Comparison of ENCODE assay signal across 20 cellular contexts in genomic region chr4:105714932-105715331, GRCh38. TPM values are rescaled to one million over a fixed set of nuclear protein-coding genes. Genes with fewer than 3 reads are reported as not detected.
DNase-seq lines count a peak whose midpoint lies in the region; ATAC-seq, FAIRE-seq and TF ChIP-seq lines count a peak whose summit lies in the region.
"Had no signal": no experiment of that assay in that cellular context is flagged by ENCODE, and none has a peak within 500 bp of the region (broad histone marks: within the 10 kb centered on the region; RNA-seq: fewer than 3 reads in every experiment).

No MANE protein-coding gene starts in this region.

- no peak for TF ChIP-seq POLR2A in GM12891 (IDR thresholded peaks at IDR 0.05; ENCODE audit: low read depth, low read length)

- H3F3A ChIP-seq in SU-DHL-6 (ENCODE audit: insufficient read depth) (no peaks in the 10 kb centered on the region), neural progenitor cell (ENCODE audit: low read depth) (no peaks in the 10 kb centered on the region)

- peaks cover 5% of the 10 kb centered on the region for H3K36me3 Mint-ChIP-seq in neural progenitor cell
- peaks cover 10% of the 10 kb centered on the region for H3K36me3 Mint-ChIP-seq in CD4-positive, alpha-beta T cell (ENCODE audit: low read depth)
- H3K36me3 Mint-ChIP-seq: activated naive CD8-positive, alpha-beta T cell had no signal

- POLR2A ChIA-PET in CD4-positive, alpha-beta T cell (lab: Charles Lee) = interaction anchor here (1.0 kb wide), 1 partner anchor 241 kb away, joined by 3 read pairs; the partner anchor contains the start of gene PPA2

- H3K9me1 ChIP-seq in keratinocyte (ENCODE audit: control insufficient read depth, extremely low read depth, insufficient read depth, low read length) = no peaks in the 10 kb centered on the region

- intact Hi-C loops in CD4-positive, alpha-beta T cell (cut with DNase I, micrococcal nuclease) = loop anchor here (2.0 to 10.0 kb wide), 2 partner anchors 570 to 574 kb away; partner anchors contain the start of gene TET2 (in 1 of the 2)

- CTCF ChIA-PET in CD4-positive, alpha-beta T cell (lab: Charles Lee) = interaction anchor here (1.0 kb wide), 1 partner anchor 16 kb away, joined by 3 read pairs; no protein-coding TSS in a partner anchor

- no peaks in the 10 kb centered on the region for H3K9me3 ChIP-seq in BLaER1 treated with 17β-estradiol and CSF1 and Interleukin-3, amounts not matched to agents 10 nM and 100 nM (replicated peaks in 1 of 11)
- H3K9me3 ChIP-seq in SU-DHL-6 (ENCODE audit: insufficient read depth, low read length) = no peaks in the 10 kb centered on the region
- H3K9me3 ChIP-seq in keratinocyte (ENCODE audit: control insufficient read depth, low read depth, low read length) = no peaks in the 10 kb centered on the region
- no peaks in the 10 kb centered on the region for H3K9me3 ChIP-seq in neural progenitor cell (ENCODE audit: low read depth)
- no peaks in the 10 kb centered on the region for H3K9me3 ChIP-seq in CD4-positive, alpha-beta T cell (ENCODE audit: control insufficient read depth, low read length)
- H3K9me3 ChIP-seq: Peyer's patch, tibial nerve had no signal

- DNase-seq in HL-60 (ENCODE audit: low read depth in 1 of 2, low spot score in 1 of 2) (peak in 1 of 2 experiments; percentile 14), keratinocyte (ENCODE audit: low read depth, low spot score) (no peak), GM12891 (ENCODE audit: insufficient read length, low spot score) (no peak), neural progenitor cell (ENCODE audit: low spot score) (no peak), NCI-H2107 treated with DMSO at 0.1 percent for 48 hours (lab: John Stamatoyannopoulos, UW; ENCODE audit: unreplicated experiment) (no peak)
- no peak for DNase-seq in CD4-positive, alpha-beta T cell
- DNase-seq: cerebellar nuclear complex; effector CD4-positive, alpha-beta T cell; NCI-H1930; NCI-H226; Peyer's patch; stimulated activated CD4-positive, alpha-beta T cell treated with anti-CD3 and anti-CD28 coated beads, Interleukin-4, amount 100 ng/mL, for 1 hour; T-helper 17 cell had no signal

- no peak for ATAC-seq in CD4-positive, alpha-beta T cell (ENCODE audit: poor library complexity)
- ATAC-seq: T-helper 17 cell had no signal

- no peaks in the 10 kb centered on the region for H3K27me3 ChIP-seq in BLaER1 treated with 17β-estradiol and CSF1 and Interleukin-3, amounts not matched to agents 10 nM and 100 nM
- H3K27me3 ChIP-seq in HL-60 (ENCODE audit: insufficient read depth, poor library complexity, severe bottlenecking) (no peaks in the 10 kb centered on the region), SU-DHL-6 (ENCODE audit: low read length) (no peaks in the 10 kb centered on the region), keratinocyte (ENCODE audit: control insufficient read depth, extremely low read depth, insufficient read depth, low read length) (no peaks in the 10 kb centered on the region), neural progenitor cell (no peaks in the 10 kb centered on the region)
- no peaks in the 10 kb centered on the region for H3K27me3 ChIP-seq in CD4-positive, alpha-beta T cell (ENCODE audit: control insufficient read depth, insufficient read depth, low read length)
- H3K27me3 ChIP-seq: Peyer's patch, tibial nerve had no signal

- H3K4me2 ChIP-seq in BLaER1 treated with 17β-estradiol and CSF1 and Interleukin-3, amounts not matched to agents 10 nM and 100 nM = peak overlapping the region in 7 of 11 experiments; percentile 41 to 96 (median 61); a peak in 9 of 22 replicates
- H3K4me2 ChIP-seq in SU-DHL-6 (ENCODE audit: low read depth, low read length, poor library complexity, severe bottlenecking) = peak overlapping the region; percentile 89
- no peak overlapping the region for H3K4me2 ChIP-seq in keratinocyte (ENCODE audit: control insufficient read depth, extremely low read depth, insufficient read depth, low read depth, low read length)
- no peak overlapping the region for H3K4me2 ChIP-seq in neural progenitor cell

- H4K20me1 ChIP-seq in BLaER1 treated with 17β-estradiol and CSF1 and Interleukin-3, amounts not matched to agents 10 nM and 100 nM = peaks cover 0 to 11% (median 0%) of the 10 kb centered on the region in 11 experiments; a peak in 5 of 22 replicates
- H4K20me1 ChIP-seq in SU-DHL-6 (ENCODE audit: low read depth, low read length) (no peaks in the 10 kb centered on the region), keratinocyte (ENCODE audit: control insufficient read depth, extremely low read depth, insufficient read depth, low read length) (no peaks in the 10 kb centered on the region), neural progenitor cell (ENCODE audit: low read depth) (no peaks in the 10 kb centered on the region)

- H3K27ac Mint-ChIP-seq in neural progenitor cell = no peak overlapping the region
- no peak overlapping the region for H3K27ac Mint-ChIP-seq in CD4-positive, alpha-beta T cell
- H3K27ac Mint-ChIP-seq: activated naive CD8-positive, alpha-beta T cell; activated T-helper 2 cell treated with anti-CD3 and anti-CD28 coated beads, Interferon-gamma antibody, Interleukin-2, Interleukin-4, amounts not matched to agents 10 μg/mL and 5 μg/mL and 100 μg/mL, durations not matched to agents 14 hours and 24 hours and 36 hours; T-helper 17 cell had no signal

- dilution Hi-C loops in keratinocyte (cut with MboI; ENCODE audit: extremely low pct_ligation_motif_present, low sequenced_read_pairs) = no loop called here

- H3K27ac ChIP-seq in BLaER1 treated with 17β-estradiol and CSF1 and Interleukin-3, amounts not matched to agents 10 nM and 100 nM = peak overlapping the region in 1 of 11 experiments; percentile 32; a peak in 2 of 22 replicates
- peak overlapping the region; percentile 82 for H3K27ac ChIP-seq in HL-60 (replicated peaks)
- H3K27ac ChIP-seq in SU-DHL-6 (ENCODE audit: low read depth, low read length) = peak overlapping the region; percentile 48
- H3K27ac ChIP-seq in keratinocyte (ENCODE audit: control insufficient read depth, insufficient read depth, low read length) = peak overlapping the region; percentile 2
- H3K27ac ChIP-seq in neural progenitor cell = no peak overlapping the region
- H3K27ac ChIP-seq in CD4-positive, alpha-beta T cell (ENCODE audit: low read depth, low read length) = no peak overlapping the region
- H3K27ac ChIP-seq: tibial nerve had no signal

- H3K4me3 ChIP-seq in BLaER1 treated with 17β-estradiol and CSF1 and Interleukin-3, amounts not matched to agents 10 nM and 100 nM = no peak overlapping the region; a peak in 1 of 20 replicates
- H3K4me3 ChIP-seq in HL-60 (replicated peaks; ENCODE audit: insufficient read depth, low read length) = no peak overlapping the region
- no peak overlapping the region for H3K4me3 ChIP-seq in SU-DHL-6 (ENCODE audit: insufficient read depth, low read length, poor library complexity, severe bottlenecking)
- no peak overlapping the region for H3K4me3 ChIP-seq in keratinocyte (ENCODE audit: control insufficient read depth in 2 of 3, extremely low read depth in 1 of 3, insufficient read depth in 2 of 3, low read depth in 1 of 3, low read length in 3 of 3)
- no peak overlapping the region for H3K4me3 ChIP-seq in neural progenitor cell
- H3K4me3 ChIP-seq: lung, Peyer's patch had no signal

- H3K4me1 Mint-ChIP-seq in neural progenitor cell = peaks cover under 1% of the 10 kb centered on the region
- H3K4me1 Mint-ChIP-seq in CD4-positive, alpha-beta T cell (ENCODE audit: low read depth) = no peaks in the 10 kb centered on the region

- H3K9me2 ChIP-seq in SU-DHL-6 (replicated peaks; ENCODE audit: insufficient read depth, low read length) = no peaks in the 10 kb centered on the region

- no peak overlapping the region for H3K4me3 Mint-ChIP-seq in neural progenitor cell
- H3K4me3 Mint-ChIP-seq in CD4-positive, alpha-beta T cell = no peak overlapping the region
- H3K4me3 Mint-ChIP-seq: activated naive CD8-positive, alpha-beta T cell; T-helper 17 cell had no signal

- no peaks in the 10 kb centered on the region for H3K27me3 Mint-ChIP-seq in neural progenitor cell (ENCODE audit: insufficient read depth, low read depth)
- no peaks in the 10 kb centered on the region for H3K27me3 Mint-ChIP-seq in CD4-positive, alpha-beta T cell
- H3K27me3 Mint-ChIP-seq: activated naive CD8-positive, alpha-beta T cell; T-helper 17 cell had no signal

- H2AFZ ChIP-seq in SU-DHL-6 (ENCODE audit: low read depth, low read length, severe bottlenecking) = no peak overlapping the region
- H2AFZ ChIP-seq in keratinocyte (ENCODE audit: control insufficient read depth, low read length) = no peak overlapping the region
- no peak overlapping the region for H2AFZ ChIP-seq in neural progenitor cell (replicated peaks)

- H3K9me3 Mint-ChIP-seq in neural progenitor cell = no peaks in the 10 kb centered on the region
- H3K9me3 Mint-ChIP-seq in CD4-positive, alpha-beta T cell = no peaks in the 10 kb centered on the region
- H3K9me3 Mint-ChIP-seq: activated T-helper 2 cell treated with anti-CD3 and anti-CD28 coated beads, Interferon-gamma antibody, Interleukin-2, Interleukin-4, amounts not matched to agents 10 μg/mL and 5 μg/mL and 100 μg/mL, durations not matched to agents 14 hours and 24 hours and 36 hours had no signal

- peaks cover 5 to 22% (median 18%) of the 10 kb centered on the region in 10 experiments; a peak in 18 of 20 replicates for H3K4me1 ChIP-seq in BLaER1 treated with 17β-estradiol and CSF1 and Interleukin-3, amounts not matched to agents 10 nM and 100 nM
- peaks cover 22% of the 10 kb centered on the region for H3K4me1 ChIP-seq in keratinocyte (ENCODE audit: control insufficient read depth, extremely low read depth, insufficient read depth, low read length)
- peaks cover 10% of the 10 kb centered on the region for H3K4me1 ChIP-seq in neural progenitor cell

- TF ChIP-seq CTCF in HL-60 (IDR thresholded peaks at IDR 0.05; ENCODE audit: insufficient read depth, low read length) (no peak), SU-DHL-6 (IDR thresholded peaks at IDR 0.05; ENCODE audit: insufficient read depth, low read length, poor library complexity, severe bottlenecking) (no peak), keratinocyte (optimal IDR thresholded peaks at IDR 0.05 in 1 of 3, IDR thresholded peaks at IDR 0.05 in 1 of 3, conservative IDR thresholded peaks at IDR 0.05 in 1 of 3; ENCODE audit: extremely low read depth in 1 of 3, insufficient read depth in 2 of 3, low read length in 3 of 3) (no peak), neural progenitor cell (IDR thresholded peaks at IDR 0.05) (no peak)
- TF ChIP-seq CTCF in CD4-positive, alpha-beta T cell (IDR thresholded peaks at IDR 0.05) = no peak

- FAIRE-seq in keratinocyte (lab: Jason Lieb, UNC) (no peak), GM12891 (lab: Jason Lieb, UNC) (no peak)
- FAIRE-seq: H54 had no signal

- H3K79me2 ChIP-seq in SU-DHL-6 (ENCODE audit: insufficient read depth, low read length) (0 out of 2 replicates have a peak, but pooled peaks cover 8% of the 10 kb centered on the region), keratinocyte (ENCODE audit: control insufficient read depth, insufficient read depth, low read length) (peaks cover 39% of the 10 kb centered on the region), neural progenitor cell (ENCODE audit: low read depth) (peaks cover 73% of the 10 kb centered on the region)

- peak overlapping the region in 3 of 11 experiments; percentile 6 to 21 (median 11); a peak in 3 of 22 replicates for H3K9ac ChIP-seq in BLaER1 treated with 17β-estradiol and CSF1 and Interleukin-3, amounts not matched to agents 10 nM and 100 nM
- 0 out of 2 replicates have a peak overlapping the region, but pooled peaks have one; percentile 8 for H3K9ac ChIP-seq in SU-DHL-6 (ENCODE audit: low read length)
- H3K9ac ChIP-seq in keratinocyte (ENCODE audit: control insufficient read depth, extremely low read depth, insufficient read depth, low read length) = no peak overlapping the region
- no peak overlapping the region for H3K9ac ChIP-seq in neural progenitor cell

- H3K36me3 ChIP-seq in BLaER1 treated with 17β-estradiol and CSF1 and Interleukin-3, amounts not matched to agents 10 nM and 100 nM = peaks cover 10 to 25% (median 16%) of the 10 kb centered on the region in 11 experiments; a peak in 20 of 22 replicates
- H3K36me3 ChIP-seq in SU-DHL-6 (ENCODE audit: low read length) (no peaks in the 10 kb centered on the region), keratinocyte (ENCODE audit: control insufficient read depth in 2 of 2, extremely low read depth in 1 of 2, insufficient read depth in 2 of 2, low read length in 2 of 2) (peaks cover 0 to 5% of the 10 kb centered on the region in 2 experiments), neural progenitor cell (no peaks in the 10 kb centered on the region)
- H3K36me3 ChIP-seq: Peyer's patch had no signal

RNA-seq across cellular contexts. Expression of gene GSTCD, which starts 6.3 kb away (rescaled TPM):
- 13.8 to 23.2 TPM (median 16.8 TPM) in 3 replicates for polyA plus RNA-seq in keratinocyte
- polyA plus RNA-seq in keratinocyte (2011; ENCODE audit: low read depth) = 2.3 TPM
- polyA plus RNA-seq in keratinocyte (2011; cell fraction: cytosol; rRNA removed) = 10.2 and 24.0 TPM in 2 replicates
- polyA plus RNA-seq in keratinocyte (2011; cell fraction: nucleus; rRNA removed) = 14.7 and 19.3 TPM in 2 replicates
- polyA plus RNA-seq in keratinocyte (2012; ENCODE audit: low replicate concordance) = 3.2 and 8.4 TPM in 2 replicates
- polyA minus RNA-seq in keratinocyte = 5.4 to 25.1 TPM (median 15.7 TPM) in 3 replicates
- 13.8 TPM for polyA minus RNA-seq in keratinocyte (2011; cell fraction: cytosol; rRNA and poly(A)+ RNA removed)
- polyA minus RNA-seq in keratinocyte (2011; cell fraction: nucleus; rRNA and poly(A)+ RNA removed) = 17.7 and 29.1 TPM in 2 replicates
- polyA plus RNA-seq in GM12891 (2012; ENCODE audit: low read depth, missing spikeins) = 4.2 TPM
- 63.1 and 65.3 TPM in 2 replicates for total RNA-seq in neural progenitor cell (ENCODE audit: low replicate concordance)
- 1 to 10 TPM; 5.2 to 5.3 TPM for total RNA-seq in CD4-positive, alpha-beta T cell

RNA-seq across cellular contexts. Expression of gene INTS12, which starts 6.4 kb away (rescaled TPM):
- polyA plus RNA-seq in keratinocyte = 37.1 to 39.8 TPM (median 38.3 TPM) in 3 replicates
- polyA plus RNA-seq in keratinocyte (2011; ENCODE audit: low read depth) = 6.9 TPM
- polyA plus RNA-seq in keratinocyte (2011; cell fraction: cytosol; rRNA removed) = 32.7 and 61.2 TPM in 2 replicates
- polyA plus RNA-seq in keratinocyte (2011; cell fraction: nucleus; rRNA removed) = 30.7 and 36.7 TPM in 2 replicates
- polyA plus RNA-seq in keratinocyte (2012; ENCODE audit: low replicate concordance) = 24.8 and 26.7 TPM in 2 replicates
- polyA minus RNA-seq in keratinocyte = 15.1 to 29.9 TPM (median 26.2 TPM) in 3 replicates
- polyA minus RNA-seq in keratinocyte (2011; cell fraction: cytosol; rRNA and poly(A)+ RNA removed) = 19.4 TPM
- 9.4 and 15.5 TPM in 2 replicates for polyA minus RNA-seq in keratinocyte (2011; cell fraction: nucleus; rRNA and poly(A)+ RNA removed)
- polyA plus RNA-seq in GM12891 (2012; ENCODE audit: low read depth, missing spikeins) = 26.7 TPM
- 17.2 and 18.8 TPM in 2 replicates for total RNA-seq in neural progenitor cell (ENCODE audit: low replicate concordance)
- total RNA-seq in CD4-positive, alpha-beta T cell = 10 to 100 TPM; 17.8 to 19.9 TPM

Comparison
In these comparisons a context has a peak if more than half of its experiments do, and no peak if none do; other contexts are left out.
1. H3K27ac ChIP-seq: peak in HL-60 (single experiment), SU-DHL-6 (single experiment) and keratinocyte (single experiment); none in neural progenitor cell (single experiment) and CD4-positive, alpha-beta T cell (single experiment).
2. H3K4me2 ChIP-seq: peak in BLaER1 treated with 17β-estradiol and CSF1 and Interleukin-3, amounts not matched to agents 10 nM and 100 nM (7 of 11) and SU-DHL-6 (single experiment); none in keratinocyte (single experiment) and neural progenitor cell (single experiment).
3. RNA of gene GSTCD, which starts 6.3 kb away (total RNA-seq): 63.1 to 65.3 TPM in neural progenitor cell; 5.2 to 5.3 TPM in CD4-positive, alpha-beta T cell; every median in the first group is over 10 times any median in the second.